In the genomic region with DNA sequence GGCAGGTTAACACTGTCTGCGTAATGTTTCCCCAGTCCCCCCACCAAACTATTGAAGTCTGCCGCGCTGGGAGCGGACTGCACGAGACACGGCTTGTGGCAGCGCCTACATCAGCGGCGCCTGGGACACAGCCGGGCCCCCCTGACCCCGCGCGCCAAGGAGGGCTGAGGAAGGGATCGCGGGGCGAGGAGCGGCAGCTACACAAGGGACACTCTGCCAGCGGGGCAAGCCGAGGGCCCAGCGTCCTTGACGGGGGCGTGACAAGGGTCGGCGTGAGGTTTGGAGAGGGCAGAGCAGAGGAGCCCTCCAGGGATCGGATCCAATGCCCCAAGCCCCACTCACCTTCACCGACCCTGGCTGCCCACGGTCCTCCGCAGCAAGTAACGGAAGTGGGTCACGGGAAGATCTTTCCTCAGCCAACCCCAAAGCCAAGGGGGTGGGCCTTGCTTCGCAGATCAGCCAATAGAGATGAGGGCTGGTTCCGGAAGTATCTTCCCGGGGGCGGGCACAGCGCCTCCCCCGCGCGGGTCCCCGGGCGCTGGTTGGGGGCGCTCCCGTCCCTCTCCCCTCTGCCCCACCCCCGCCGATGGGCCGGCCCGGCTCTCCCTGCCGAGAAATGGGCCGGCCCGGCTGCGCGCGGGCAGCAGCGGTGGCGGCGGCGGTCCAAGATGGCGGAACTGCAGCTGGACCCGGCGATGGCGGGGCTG, we compare ENCODE assay signal across 8 cellular contexts. TPM values are rescaled to one million over a fixed set of nuclear protein-coding genes. Genes with fewer than 3 reads are reported as not detected.
DNase-seq lines count a peak whose midpoint lies in the region; ATAC-seq and TF ChIP-seq lines count a peak whose summit lies in the region.

A gene (minus strand): TSS at position 387 of the 707 bp plus-strand sequence. CDS start 4,319 bp downstream, outside the sequence.
A gene with protein sequence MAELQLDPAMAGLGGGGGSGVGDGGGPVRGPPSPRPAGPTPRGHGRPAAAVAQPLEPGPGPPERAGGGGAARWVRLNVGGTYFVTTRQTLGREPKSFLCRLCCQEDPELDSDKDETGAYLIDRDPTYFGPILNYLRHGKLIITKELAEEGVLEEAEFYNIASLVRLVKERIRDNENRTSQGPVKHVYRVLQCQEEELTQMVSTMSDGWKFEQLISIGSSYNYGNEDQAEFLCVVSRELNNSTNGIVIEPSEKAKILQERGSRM (plus strand): TSS at position 643 of the 707 bp plus-strand sequence. CDS start 26 bp downstream, at position 669.

- H3K36me3 Mint-ChIP-seq in endodermal cell (ENCODE audit: low read depth), result peaks cover 32% of the 10 kb centered on the region

- H3K27me3 ChIP-seq in NT2/D1 (ENCODE audit: insufficient read depth, insufficient read length), result no peaks in the 10 kb centered on the region
- no peaks in the 10 kb centered on the region for H3K27me3 ChIP-seq in endodermal cell (ENCODE audit: control insufficient read depth, insufficient read depth, low read length, poor library complexity, severe bottlenecking)

- peak within 1 kb of the TSS; percentile 69 for H3K27ac ChIP-seq in endodermal cell (ENCODE audit: low read depth, low read length)

- H3K4me1 Mint-ChIP-seq in endodermal cell, result peaks cover 38% of the 10 kb centered on the region

- no peak for TF ChIP-seq CTCF in endodermal cell (conservative IDR thresholded peaks at IDR 0.05)

- H3K4me3 Mint-ChIP-seq in endodermal cell, result peak within 1 kb of the TSS; percentile 98

- peak; percentile 94 for ATAC-seq in GM21381 (IDR thresholded peaks at IDR 0.05; ENCODE audit: unreplicated experiment)

- H3K9me3 ChIP-seq in NT2/D1 (ENCODE audit: insufficient read depth, low read length), result no peaks in the 10 kb centered on the region
- no peaks in the 10 kb centered on the region for H3K9me3 ChIP-seq in endodermal cell (ENCODE audit: control insufficient read depth, low read length)

- H3K27me3 Mint-ChIP-seq in endodermal cell (ENCODE audit: insufficient read depth), result no peaks in the 10 kb centered on the region

- no peaks in the 10 kb centered on the region for H3K9me3 Mint-ChIP-seq in endodermal cell

- 0 to 1% methylated on average over 13 to 60 of the region's 60 CpGs for WGBS in endodermal cell (ENCODE audit: insufficient coverage in 1 of 2, insufficient read length in 1 of 2), 2 experiments

- DNase-seq in COR-L47 (lab: John Stamatoyannopoulos, UW) (peak; percentile 93), HUDEP-2 (lab: John Stamatoyannopoulos, UW; ENCODE audit: unreplicated experiment in 76 of 76) (peak; percentile 40 to 98 (median 93)), NT2/D1 (ENCODE audit: low read depth, low spot score) (peak; percentile 91), endodermal cell (peak; percentile 100), mesenteric fat pad (ENCODE audit: low spot score) (peak; percentile 99)
- DNase-seq in activated CD8-positive, alpha-beta memory T cell treated with anti-CD3 and anti-CD28 coated beads, Interleukin-2, amount 50 U/mL, for 1 hour (ENCODE audit: extremely low read depth), result peak; percentile 84
- DNase-seq in stimulated activated CD8-positive, alpha-beta memory T cell treated with anti-CD3 and anti-CD28 coated beads, Interleukin-15, amount 100 ng/mL, for 24 hours (ENCODE audit: low read depth), result peak; percentile 81

- peak within 1 kb of the TSS; percentile 97 for H3K27ac Mint-ChIP-seq in endodermal cell

- H3K4me1 ChIP-seq in NT2/D1 (ENCODE audit: insufficient read depth, insufficient read length) (peaks cover 7% of the 10 kb centered on the region), endodermal cell (ENCODE audit: control insufficient read depth, insufficient read depth, low read length) (no peaks in the 10 kb centered on the region)

- H3K4me3 ChIP-seq in NT2/D1 (ENCODE audit: insufficient read length, low read depth), result peak within 1 kb of the TSS; percentile 100
- H3K4me3 ChIP-seq in endodermal cell (ENCODE audit: low read length), result peak within 1 kb of the TSS; percentile 93

- H3K36me3 ChIP-seq in NT2/D1 (ENCODE audit: insufficient read depth, insufficient read length, low read length) (peaks cover 35% of the 10 kb centered on the region), endodermal cell (ENCODE audit: control insufficient read depth, insufficient read depth, low read length) (peaks cover 28% of the 10 kb centered on the region)

- H3K9ac ChIP-seq in NT2/D1 (ENCODE audit: insufficient read length, low read depth), result peak within 1 kb of the TSS; percentile 99
- H3K9ac ChIP-seq in endodermal cell (ENCODE audit: extremely low read depth, low read length, poor library complexity, severe bottlenecking), result peak within 1 kb of the TSS; percentile 71

RNA-seq across cellular contexts. Expression of the first gene that starts in this region (rescaled TPM):
- total RNA-seq in endodermal cell, result 100 to 1,000 TPM; 244 to 295 TPM
- polyA plus RNA-seq in endodermal cell (2013, experiment 1 of 2), result 203 TPM
- 189 TPM for polyA plus RNA-seq in endodermal cell (2013, experiment 2 of 2)
- 310 TPM for total RNA-seq in mesenteric fat pad

RNA-seq across cellular contexts. Expression of the second gene that starts in this region (rescaled TPM):
- 10 to 100 TPM; 27.7 to 32.8 TPM for total RNA-seq in endodermal cell
- 29.2 TPM for polyA plus RNA-seq in endodermal cell (2013, experiment 1 of 2)
- 25.5 TPM for polyA plus RNA-seq in endodermal cell (2013, experiment 2 of 2)
- 34.7 TPM for total RNA-seq in mesenteric fat pad

Comparison
In these comparisons a context has a peak if more than half of its experiments do, and no peak if none do; other contexts are left out.
1. Peak in every context shown above with its lines: DNase-seq, ATAC-seq, H3K4me3 ChIP-seq and H3K27ac ChIP-seq.